Comparison of ENCODE assay signal across 26 cellular contexts in the genomic region with DNA sequence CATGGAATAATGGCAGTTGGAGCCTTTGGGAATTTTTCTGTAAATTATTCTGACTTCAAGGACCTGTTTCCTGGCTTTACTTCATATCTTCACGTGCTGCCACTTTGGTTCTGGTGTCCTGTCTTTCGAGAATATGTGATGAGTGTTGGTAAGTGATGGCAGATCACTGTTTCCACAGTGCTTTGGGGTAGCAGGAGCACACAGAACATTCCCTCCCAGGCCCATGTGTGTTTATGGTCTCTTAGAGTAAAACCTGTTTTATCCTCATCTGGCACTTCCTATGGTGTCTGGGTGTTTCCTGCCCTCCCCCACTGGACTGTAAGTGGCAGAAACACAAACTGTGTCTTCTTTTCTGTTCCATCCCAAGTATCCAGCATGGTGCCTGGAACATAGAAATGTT. TPM values are rescaled to one million over a fixed set of nuclear protein-coding genes. Genes with fewer than 3 reads are reported as not detected.
"Had no signal": no experiment of that assay in that cellular context is flagged by ENCODE, and none has a peak within 500 bp of the region (broad histone marks: within the 10 kb centered on the region; RNA-seq: fewer than 3 reads in every experiment).

No MANE protein-coding gene starts in this region.

- H3K27ac Mint-ChIP-seq: activated CD4-positive, alpha-beta T cell treated with anti-CD3 and anti-CD28 coated beads, Interleukin-2, amount 10 ng/mL, durations not matched to agents 24 days and 14 days; activated naive CD4-positive, alpha-beta T cell treated with anti-CD3 and anti-CD28 coated beads, Interleukin-2, amount 50 U/mL, for 72 hours; activated T-cell treated with anti-CD3 and anti-CD28 coated beads, Interleukin-2, amount 50 U/mL, for 72 hours; immature natural killer cell; mesothelial cell of epicardium; T-helper 2 cell treated with Interferon-gamma antibody and Interleukin-4, amounts not matched to agents 5 μg/mL and 100 μg/mL, for 36 hours had no signal

- H3K36me3 Mint-ChIP-seq: activated naive CD4-positive, alpha-beta T cell treated with anti-CD3 and anti-CD28 coated beads, Interleukin-2, amount 50 U/mL, for 72 hours; immature natural killer cell; mesothelial cell of epicardium had no signal

- H3K9me3 ChIP-seq: body of pancreas, lower lobe of right lung, psoas muscle, sigmoid colon, upper lobe of right lung had no signal

- FAIRE-seq: frontal cortex had no signal

- H3K27me3 Mint-ChIP-seq: stimulated activated naive CD8-positive, alpha-beta T cell treated with anti-CD3 and anti-CD28 coated beads, Interleukin-15, amount 100 ng/mL, for 72 hours had no signal

- H3K4me3 ChIP-seq: body of pancreas, lower lobe of right lung, psoas muscle, sigmoid colon, upper lobe of right lung had no signal

- H3K4me1 Mint-ChIP-seq: stimulated activated naive CD8-positive, alpha-beta T cell treated with anti-CD3 and anti-CD28 coated beads, Interleukin-15, amount 100 ng/mL, for 72 hours had no signal

- H3K4me1 ChIP-seq: lower lobe of right lung, upper lobe of right lung had no signal

- H3K4me3 Mint-ChIP-seq: activated CD4-positive, alpha-beta T cell treated with anti-CD3 and anti-CD28 coated beads, Interleukin-2, amount 10 ng/mL, durations not matched to agents 24 days and 14 days; activated T-cell treated with anti-CD3 and anti-CD28 coated beads, Interleukin-2, amount 50 U/mL, for 72 hours; immature natural killer cell; mesothelial cell of epicardium; neural crest cell; stimulated activated naive CD8-positive, alpha-beta T cell treated with anti-CD3 and anti-CD28 coated beads, Interleukin-15, amount 100 ng/mL, for 72 hours; T-helper 2 cell treated with Interferon-gamma antibody and Interleukin-4, amounts not matched to agents 5 μg/mL and 100 μg/mL, for 36 hours had no signal

- H3K36me3 ChIP-seq: lower lobe of right lung, sigmoid colon, upper lobe of right lung had no signal

- ATAC-seq: activated naive CD4-positive, alpha-beta T cell treated with anti-CD3 and anti-CD28 coated beads, Interleukin-2, amount 50 U/mL, for 72 hours; body of pancreas; lower lobe of right lung; psoas muscle; stimulated activated naive CD8-positive, alpha-beta T cell treated with anti-CD3 and anti-CD28 coated beads, Interleukin-15, amount 100 ng/mL, for 72 hours; upper lobe of right lung had no signal

- H3K27me3 ChIP-seq: body of pancreas, sigmoid colon, upper lobe of right lung had no signal

- DNase-seq: activated CD4-positive, alpha-beta T cell treated with anti-CD3 and anti-CD28 coated beads, Interleukin-2, amount 10 ng/mL, durations not matched to agents 24 days and 14 days; activated CD4-positive, CD25-positive, alpha-beta regulatory T cell; activated CD8-positive, alpha-beta memory T cell treated with anti-CD3 and anti-CD28 coated beads, Interleukin-2, amount 50 U/mL, for 48 hours; activated gamma-delta T cell; activated T-cell treated with anti-CD3 and anti-CD28 coated beads, Interleukin-2, amount 50 U/mL, for 72 hours; amniotic stem cell; body of pancreas; central memory CD4-positive, alpha-beta T cell; cortex of kidney; effector memory CD4-positive, alpha-beta T cell; head of caudate nucleus; immature natural killer cell; lower lobe of right lung; psoas muscle; sigmoid colon; stimulated activated CD4-positive, alpha-beta T cell treated with anti-CD3 and anti-CD28 coated beads, Interleukin-1b, Interleukin-23, amount 100 ng/mL, for 48 hours; stimulated activated naive CD8-positive, alpha-beta T cell treated with anti-CD3 and anti-CD28 coated beads, Interleukin-15, amount 100 ng/mL, for 72 hours; upper lobe of right lung had no signal

- H3K27ac ChIP-seq: body of pancreas, lower lobe of right lung, psoas muscle, sigmoid colon, upper lobe of right lung had no signal

- H3K9me3 Mint-ChIP-seq: activated CD4-positive, alpha-beta T cell treated with anti-CD3 and anti-CD28 coated beads, Interleukin-2, amount 10 ng/mL, durations not matched to agents 24 days and 14 days; activated naive CD4-positive, alpha-beta T cell treated with anti-CD3 and anti-CD28 coated beads, Interleukin-2, amount 50 U/mL, for 72 hours; activated T-cell treated with anti-CD3 and anti-CD28 coated beads, Interleukin-2, amount 50 U/mL, for 72 hours; immature natural killer cell; mesothelial cell of epicardium; neural crest cell; stimulated activated naive CD8-positive, alpha-beta T cell treated with anti-CD3 and anti-CD28 coated beads, Interleukin-15, amount 100 ng/mL, for 72 hours; T-helper 2 cell treated with Interferon-gamma antibody and Interleukin-4, amounts not matched to agents 5 μg/mL and 100 μg/mL, for 36 hours had no signal

RNA-seq across cellular contexts. Expression of a gene that starts 17.9 kb away (rescaled TPM):
- total RNA-seq: activated CD4-positive, alpha-beta T cell treated with anti-CD3 and anti-CD28 coated beads, Interleukin-2, amount 10 ng/mL, durations not matched to agents 24 days and 14 days; activated naive CD4-positive, alpha-beta T cell treated with anti-CD3 and anti-CD28 coated beads, Interleukin-2, amount 50 U/mL, for 72 hours; activated T-cell treated with anti-CD3 and anti-CD28 coated beads, Interleukin-2, amount 50 U/mL, for 72 hours; frontal cortex; mesothelial cell of epicardium; myocyte; neural crest cell; osteocyte; psoas muscle; sigmoid colon; temporal lobe had no signal
- polyA plus RNA-seq: immature natural killer cell, psoas muscle, sigmoid colon had no signal
